11 cellular contexts compared by ENCODE assay signal in the genomic region with DNA sequence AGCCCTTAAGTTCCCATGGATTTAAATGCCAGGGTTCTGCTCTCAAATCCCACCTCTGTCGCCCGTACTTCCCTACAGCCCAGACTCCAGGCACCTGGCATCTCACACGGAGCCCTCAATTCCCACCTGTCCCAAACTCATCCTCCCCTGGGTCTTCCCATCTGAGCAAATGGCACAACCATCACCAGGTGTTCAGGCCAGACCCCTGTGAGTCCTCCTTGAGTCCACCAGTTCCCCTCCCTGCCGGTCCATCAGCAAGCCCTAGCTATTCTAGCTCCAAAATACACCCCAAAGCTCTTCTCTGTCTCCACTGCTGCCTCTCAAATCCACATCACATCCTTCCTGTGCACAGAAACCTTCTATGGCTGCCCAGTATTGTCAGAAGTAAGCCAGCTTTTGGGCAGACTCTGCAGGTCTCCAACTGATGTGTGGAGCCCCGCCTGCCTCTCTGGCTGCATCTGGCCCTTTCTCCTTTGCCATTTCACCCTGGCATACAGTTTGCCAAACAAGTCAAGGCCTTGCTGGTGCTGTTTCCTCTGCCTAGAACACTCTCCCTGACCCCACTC.
DNase-seq lines count a peak whose midpoint lies in the region; ATAC-seq and TF ChIP-seq lines count a peak whose summit lies in the region.
"Had no signal": no experiment of that assay in that cellular context is flagged by ENCODE, and none has a peak within 500 bp of the region (broad histone marks: within the 10 kb centered on the region; RNA-seq: fewer than 3 reads in every experiment).

No MANE protein-coding gene starts in this region.

- H4K91ac ChIP-seq in neuronal stem cell (ENCODE audit: low read depth, low read length, poor library complexity): no peak overlapping the region

- peak overlapping the region; percentile 46; the same call in 1 of the 2 replicates for H3K9ac ChIP-seq in BLaER1
- H3K9ac ChIP-seq in colonic mucosa (ENCODE audit: low read depth in 2 of 2, low read length in 2 of 2): no peak overlapping the region
- H3K9ac ChIP-seq in neuronal stem cell (ENCODE audit: low read depth, low read length, poor library complexity): no peak overlapping the region

- no peak overlapping the region for H3K18ac ChIP-seq in neuronal stem cell (ENCODE audit: low read length)

- no peak overlapping the region for H3K14ac ChIP-seq in neuronal stem cell (ENCODE audit: low read length)

- H3K23ac ChIP-seq in neuronal stem cell (ENCODE audit: low read depth, low read length, poor library complexity): no peak overlapping the region

- H3K27ac ChIP-seq in BLaER1 (peak overlapping the region; percentile 98), Peyer's patch (peak overlapping the region; percentile 71 to 90 (median 73)), colonic mucosa (peak overlapping the region; percentile 50), neuronal stem cell (replicated peaks; ENCODE audit: low read length) (no peak overlapping the region)

- no peak overlapping the region for H2BK120ac ChIP-seq in neuronal stem cell (ENCODE audit: low read depth, low read length)

- intact Hi-C loops in colonic mucosa (cut with DNase I): no loop called here

- H3K4me3 ChIP-seq in BLaER1 (no peak overlapping the region), Peyer's patch (no peak overlapping the region), colonic mucosa (no peak overlapping the region), neuronal stem cell (ENCODE audit: low read length in 2 of 2) (no peak overlapping the region)

- peak overlapping the region; percentile 93 for H2AK5ac ChIP-seq in neuronal stem cell (ENCODE audit: low read depth, low read length)

- H3K27me3 ChIP-seq in BLaER1: no peaks in the 10 kb centered on the region
- H3K27me3 ChIP-seq in Peyer's patch: no peaks in the 10 kb centered on the region
- no peaks in the 10 kb centered on the region for H3K27me3 ChIP-seq in colonic mucosa
- H3K27me3 ChIP-seq in neuronal stem cell (ENCODE audit: control insufficient read depth in 3 of 3, insufficient read depth in 3 of 3, low read depth in 1 of 3, low read length in 3 of 3): no peaks in the 10 kb centered on the region
- H3K27me3 ChIP-seq: BE2C had no signal

- peak overlapping the region; percentile 98 for H3K4me2 ChIP-seq in BLaER1
- no peak overlapping the region for H3K4me2 ChIP-seq in neuronal stem cell (ENCODE audit: insufficient read depth, low read length, poor library complexity, severe bottlenecking)

- no CpG with 5 or more reads among the region's 5 CpGs for WGBS in neuronal stem cell (ENCODE audit: extremely low coverage in 2 of 2, insufficient read length in 2 of 2, insufficient replicate concordance in 1 of 2), 2 donors

- H3K79me1 ChIP-seq in neuronal stem cell (ENCODE audit: low read depth, low read length): no peaks in the 10 kb centered on the region

- H3K9me3 ChIP-seq in BLaER1 (no peaks in the 10 kb centered on the region), Peyer's patch (no peaks in the 10 kb centered on the region), colonic mucosa (no peaks in the 10 kb centered on the region), neuronal stem cell (replicated peaks in 1 of 2; ENCODE audit: control insufficient read depth in 2 of 2, insufficient read depth in 1 of 2, low read depth in 1 of 2, low read length in 2 of 2) (no peaks in the 10 kb centered on the region)
- H3K9me3 ChIP-seq: BE2C had no signal

- TF ChIP-seq CTCF in Peyer's patch (IDR thresholded peaks at IDR 0.05) (no peak), colonic mucosa (IDR thresholded peaks at IDR 0.05) (no peak)

- no peak overlapping the region for H4K8ac ChIP-seq in neuronal stem cell (ENCODE audit: low read depth, low read length)

- TF ChIP-seq POLR2A in Peyer's patch (IDR thresholded peaks at IDR 0.05): no peak

- peak overlapping the region; percentile 44 for H2BK12ac ChIP-seq in neuronal stem cell (ENCODE audit: low read length)

- peak overlapping the region; percentile 90 for H2BK15ac ChIP-seq in neuronal stem cell (ENCODE audit: low read length)

- H2BK5ac ChIP-seq in neuronal stem cell (ENCODE audit: low read length): no peak overlapping the region

- H2AFZ ChIP-seq in neuronal stem cell (ENCODE audit: low read length): no peak overlapping the region

- no peak for DNase-seq in Peyer's patch
- no peak for DNase-seq in colonic mucosa
- no peak for DNase-seq in neuronal stem cell (ENCODE audit: low spot score)
- DNase-seq in HuH-7 (ENCODE audit: low spot score): no peak
- DNase-seq in NCI-H2107 treated with DMSO at 0.1 percent for 48 hours (lab: John Stamatoyannopoulos, UW; ENCODE audit: unreplicated experiment): no peak
- DNase-seq in hepatic stellate cell (ENCODE audit: low spot score): no peak
- DNase-seq: BE2C, GOT3, KBM-7 had no signal

- no peak overlapping the region for H3K4ac ChIP-seq in neuronal stem cell (ENCODE audit: low read length)

- no peaks in the 10 kb centered on the region for H4K20me1 ChIP-seq in BLaER1

- ATAC-seq in SK-N-SH treated with all-trans-retinoic acid at 6 μM for 48 hours: no peak

- H3K36me3 ChIP-seq in BLaER1 (peaks cover 35% of the 10 kb centered on the region), Peyer's patch (peaks cover 0 to 11% (median 0%) of the 10 kb centered on the region in 3 donors), colonic mucosa (no peaks in the 10 kb centered on the region), neuronal stem cell (replicated peaks in 1 of 2; ENCODE audit: control insufficient read depth in 2 of 2, insufficient read depth in 2 of 2, low read length in 2 of 2) (no peaks in the 10 kb centered on the region)

- peaks cover 64% of the 10 kb centered on the region for H3K4me1 ChIP-seq in BLaER1
- peaks cover 0 to 46% (median 40%) of the 10 kb centered on the region in 4 donors for H3K4me1 ChIP-seq in Peyer's patch
- no peaks in the 10 kb centered on the region for H3K4me1 ChIP-seq in colonic mucosa
- peaks cover 12 to 31% of the 10 kb centered on the region in 2 donors for H3K4me1 ChIP-seq in neuronal stem cell (ENCODE audit: control insufficient read depth in 2 of 2, insufficient read depth in 1 of 2, low read depth in 1 of 2, low read length in 2 of 2)

TF ChIP-seq in SK-N-SH treated with all-trans-retinoic acid at 6 μM for 48 hours, 23 proteins besides CTCF, POLR2A, EP300 and RAD21 (continues in another document):
- no peak for TF ChIP-seq GLIS3 (CRISPR knock-in tag; IDR thresholded peaks at IDR 0.05)
- no peak for TF ChIP-seq ZNF8 (CRISPR knock-in tag; IDR thresholded peaks at IDR 0.05)
- no peak for TF ChIP-seq SNAI2 (CRISPR knock-in tag; IDR thresholded peaks at IDR 0.05)
- TF ChIP-seq, protein P1, sequence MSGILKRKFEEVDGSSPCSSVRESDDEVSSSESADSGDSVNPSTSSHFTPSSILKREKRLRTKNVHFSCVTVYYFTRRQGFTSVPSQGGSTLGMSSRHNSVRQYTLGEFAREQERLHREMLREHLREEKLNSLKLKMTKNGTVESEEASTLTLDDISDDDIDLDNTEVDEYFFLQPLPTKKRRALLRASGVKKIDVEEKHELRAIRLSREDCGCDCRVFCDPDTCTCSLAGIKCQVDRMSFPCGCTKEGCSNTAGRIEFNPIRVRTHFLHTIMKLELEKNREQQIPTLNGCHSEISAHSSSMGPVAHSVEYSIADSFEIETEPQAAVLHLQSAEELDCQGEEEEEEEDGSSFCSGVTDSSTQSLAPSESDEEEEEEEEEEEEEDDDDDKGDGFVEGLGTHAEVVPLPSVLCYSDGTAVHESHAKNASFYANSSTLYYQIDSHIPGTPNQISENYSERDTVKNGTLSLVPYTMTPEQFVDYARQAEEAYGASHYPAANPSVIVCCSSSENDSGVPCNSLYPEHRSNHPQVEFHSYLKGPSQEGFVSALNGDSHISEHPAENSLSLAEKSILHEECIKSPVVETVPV (CRISPR knock-in tag; IDR thresholded peaks at IDR 0.05): no peak
- no peak for TF ChIP-seq ZFP3 (CRISPR knock-in tag; IDR thresholded peaks at IDR 0.05)
- TF ChIP-seq BACH2 (CRISPR knock-in tag; IDR thresholded peaks at IDR 0.05; ENCODE audit: borderline replicate concordance): no peak
- TF ChIP-seq CSDC2 (CRISPR knock-in tag; IDR thresholded peaks at IDR 0.05): no peak
- no peak for TF ChIP-seq OSR1 (CRISPR knock-in tag; IDR thresholded peaks at IDR 0.05)
- TF ChIP-seq POU6F1 (CRISPR knock-in tag; IDR thresholded peaks at IDR 0.05; ENCODE audit: borderline replicate concordance, low read depth): no peak
- TF ChIP-seq TOX (CRISPR knock-in tag; IDR thresholded peaks at IDR 0.05; ENCODE audit: borderline replicate concordance): no peak
- no peak for TF ChIP-seq RARB (CRISPR knock-in tag; IDR thresholded peaks at IDR 0.05)
- TF ChIP-seq ISL1 (CRISPR knock-in tag; IDR thresholded peaks at IDR 0.05): no peak
- no peak for TF ChIP-seq ESRRG (CRISPR knock-in tag; IDR thresholded peaks at IDR 0.05)
- no peak for TF ChIP-seq ZNF70 (CRISPR knock-in tag; IDR thresholded peaks at IDR 0.05)
